30 cellular contexts compared by ENCODE assay signal in genomic region chr2:226667736-226668135, GRCh38.
"Had no signal": no experiment of that assay in that cellular context is flagged by ENCODE, and none has a peak within 500 bp of the region (broad histone marks: within the 10 kb centered on the region; RNA-seq: fewer than 3 reads in every experiment).

No MANE protein-coding gene starts in this region.

- H3K27ac ChIP-seq: adrenal gland, body of pancreas, cardiac muscle cell, colonic mucosa, epithelial cell of prostate, esophagus squamous epithelium, gastroesophageal sphincter, WERI-Rb-1 had no signal

- H3K4me1 ChIP-seq: adrenal gland, colonic mucosa had no signal

- ATAC-seq: activated CD4-positive, CD25-positive, alpha-beta regulatory T cell treated with anti-CD3 and anti-CD28 coated beads, Interleukin-2, amount 50 U/mL, for 24 hours; activated CD8-positive, alpha-beta memory T cell treated with anti-CD3 and anti-CD28 coated beads, Interleukin-2, amount 10 ng/mL, durations not matched to agents 7 days and 5 days; activated CD8-positive, alpha-beta T cell treated with anti-CD3 and anti-CD28 coated beads, Interleukin-2, amount 10 ng/mL, durations not matched to agents 7 days and 5 days; activated naive CD8-positive, alpha-beta T cell treated with anti-CD3 and anti-CD28 coated beads, Interleukin-2, amount 50 U/mL, for 24 hours; body of pancreas; gastroesophageal sphincter; T-helper 17 cell had no signal

- H3K27me3 ChIP-seq: adrenal gland, body of pancreas, cardiac muscle cell, colonic mucosa, gastroesophageal sphincter had no signal

- H3K4me3 ChIP-seq: adrenal gland, body of pancreas, cardiac muscle cell, colonic mucosa, esophagus squamous epithelium, gastroesophageal sphincter had no signal

- H3K36me3 ChIP-seq: adrenal gland, cardiac muscle cell, colonic mucosa, esophagus squamous epithelium, gastroesophageal sphincter, WERI-Rb-1 had no signal

- DNase-seq: activated B cell treated with CpG ODN at 0.5 μM for 24 hours; activated CD4-positive, alpha-beta memory T cell treated with anti-CD3 and anti-CD28 coated beads for 36 hours; activated CD4-positive, alpha-beta T cell treated with anti-CD3 and anti-CD28 coated beads for 48 hours; activated CD8-positive, alpha-beta memory T cell treated with anti-CD3 and anti-CD28 coated beads, Interleukin-2, amount 10 ng/mL, durations not matched to agents 7 days and 5 days; activated CD8-positive, alpha-beta memory T cell treated with anti-CD3 and anti-CD28 coated beads, Interleukin-2, amount 50 U/mL, for 4 hours; activated CD8-positive, alpha-beta T cell treated with anti-CD3 and anti-CD28 coated beads, Interleukin-2, amount 10 ng/mL, durations not matched to agents 7 days and 5 days; activated effector memory CD4-positive, alpha-beta T cell treated with anti-CD3 and anti-CD28 coated beads, Interleukin-2, amount 50 U/mL, for 16 hours; activated naive CD4-positive, alpha-beta T cell treated with anti-CD3 and anti-CD28 coated beads for 36 hours; activated naive CD8-positive, alpha-beta T cell treated with anti-CD3 and anti-CD28 coated beads for 36 hours; activated naive CD8-positive, alpha-beta T cell treated with anti-CD3 and anti-CD28 coated beads, Interleukin-2, amount 50 U/mL, for 24 hours; activated T-cell treated with anti-CD3 and anti-CD28 coated beads, Interleukin-2, amount 50 U/mL, for 1 hour; activated T-cell treated with anti-CD3 and anti-CD28 coated beads, Interleukin-2, amount 50 U/mL, for 48 hours; adrenal gland; amygdala; aorta; body of pancreas; central memory CD4-positive, alpha-beta T cell; cerebellar nuclear complex; colonic mucosa; effector CD8-positive, alpha-beta T cell; esophagus squamous epithelium; foreskin melanocyte; T-helper 1 cell; T-helper 17 cell; T1000; WERI-Rb-1 had no signal

- H3K9me3 ChIP-seq: adrenal gland, body of pancreas, colonic mucosa, esophagus squamous epithelium, gastroesophageal sphincter had no signal
